27 cellular contexts compared by ENCODE assay signal in genomic region chr7:46440186-46440585, GRCh38.
"Had no signal": no experiment of that assay in that cellular context is flagged by ENCODE, and none has a peak within 500 bp of the region (broad histone marks: within the 10 kb centered on the region; RNA-seq: fewer than 3 reads in every experiment).

No MANE protein-coding gene starts in this region.

- H3K4me3 Mint-ChIP-seq: activated naive CD8-positive, alpha-beta T cell; effector memory CD8-positive, alpha-beta T cell; neural crest cell; stimulated activated naive B cell treated with anti-CD40 and anti-IgM and Interleukin-4, amounts not matched to agents 10 μg/mL and 1 μg/mL and 100 μg/mL, for 72 hours had no signal

- H3K36me3 ChIP-seq: left lung, tibial nerve had no signal

- H3K9me3 ChIP-seq: body of pancreas had no signal

- H3K27me3 Mint-ChIP-seq: activated naive CD8-positive, alpha-beta T cell; effector memory CD8-positive, alpha-beta T cell; progenitor cell of endocrine pancreas; stimulated activated naive B cell treated with anti-CD40 and anti-IgM and Interleukin-4, amounts not matched to agents 10 μg/mL and 1 μg/mL and 100 μg/mL, for 72 hours had no signal

- H3K27ac ChIP-seq: body of pancreas, coronary artery, dorsolateral prefrontal cortex, left lung, tibial nerve had no signal

- H3K36me3 Mint-ChIP-seq: activated naive CD8-positive, alpha-beta T cell; stimulated activated naive B cell treated with anti-CD40 and anti-IgM and Interleukin-4, amounts not matched to agents 10 μg/mL and 1 μg/mL and 100 μg/mL, for 72 hours had no signal

- ATAC-seq: body of pancreas; effector memory CD8-positive, alpha-beta T cell; left lung; sciatic nerve; stimulated activated naive B cell treated with anti-CD40 and anti-IgM and Interleukin-4, amounts not matched to agents 10 μg/mL and 1 μg/mL and 100 μg/mL, for 72 hours had no signal

- H3K4me3 ChIP-seq: body of pancreas, coronary artery, dorsolateral prefrontal cortex, left lung, lung, tibial nerve had no signal

- H3K4me1 ChIP-seq: body of pancreas, left lung, tibial nerve had no signal

- DNase-seq: activated CD4-positive, alpha-beta T cell treated with anti-CD3 and anti-CD28 coated beads for 4 hours; activated CD4-positive, alpha-beta T cell treated with anti-CD3 and anti-CD28 coated beads, Interleukin-2, amount 50 U/mL, for 48 hours; activated CD8-positive, alpha-beta memory T cell treated with anti-CD3 and anti-CD28 coated beads for 24 hours; activated effector memory CD4-positive, alpha-beta T cell treated with Interleukin-2 at 50 U/mL for 16 hours; activated naive CD4-positive, alpha-beta T cell treated with Interleukin-2 at 50 U/mL for 16 hours; anterior cingulate cortex; body of pancreas; dorsolateral prefrontal cortex; effector memory CD8-positive, alpha-beta T cell; erythroblast; foreskin fibroblast; head of caudate nucleus; hippocampal formation; kidney glomerular epithelial cell; left lung; mesendoderm; occipital lobe; small intestine; stimulated activated CD4-positive, alpha-beta T cell treated with anti-CD3 and anti-CD28 coated beads, Interleukin-1b, Interleukin-23, amount 100 ng/mL, for 48 hours; stimulated activated naive B cell treated with anti-CD40 and anti-IgM and Interleukin-4, amounts not matched to agents 10 μg/mL and 1 μg/mL and 100 μg/mL, for 72 hours had no signal

- H3K27me3 ChIP-seq: body of pancreas, left lung, tibial nerve had no signal

- H3K4me1 Mint-ChIP-seq: neural crest cell; stimulated activated naive B cell treated with anti-CD40 and anti-IgM and Interleukin-4, amounts not matched to agents 10 μg/mL and 1 μg/mL and 100 μg/mL, for 72 hours had no signal

- H3K27ac Mint-ChIP-seq: activated naive CD8-positive, alpha-beta T cell; effector memory CD8-positive, alpha-beta T cell; progenitor cell of endocrine pancreas; stimulated activated naive B cell treated with anti-CD40 and anti-IgM and Interleukin-4, amounts not matched to agents 10 μg/mL and 1 μg/mL and 100 μg/mL, for 72 hours had no signal
